Comparison of ENCODE assay signal across 8 cellular contexts in the genomic region with DNA sequence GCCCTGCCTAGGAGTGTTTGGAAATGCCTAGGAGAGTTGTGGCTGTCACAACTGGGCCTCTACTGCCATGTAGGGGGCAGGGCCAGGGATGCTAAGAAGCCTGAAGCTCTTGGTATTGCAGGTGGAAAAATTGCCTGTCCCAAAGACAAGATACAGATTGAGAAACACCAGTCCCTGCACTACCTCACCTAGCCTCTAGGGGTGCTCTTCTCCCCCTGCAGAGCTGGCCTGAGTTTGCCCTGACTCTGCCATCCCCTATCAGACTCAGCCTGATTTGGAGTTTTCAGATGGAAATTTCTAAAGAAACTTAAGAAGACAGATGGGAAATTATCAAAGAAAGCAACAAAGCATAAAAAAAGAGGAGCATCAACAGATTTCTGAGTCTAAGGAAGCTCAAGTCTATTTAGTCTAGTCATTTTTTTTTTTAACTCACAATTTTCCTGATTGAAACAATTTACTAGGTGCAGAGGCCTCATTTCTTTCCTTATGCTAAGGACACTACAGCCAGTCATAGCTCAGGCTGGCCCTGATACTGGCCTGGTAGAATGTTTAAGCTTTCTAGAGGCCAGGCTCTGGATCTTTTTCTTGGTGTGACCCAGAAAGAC.
DNase-seq lines count a peak whose midpoint lies in the region; ATAC-seq, FAIRE-seq and TF ChIP-seq lines count a peak whose summit lies in the region.

No MANE protein-coding gene starts in this region.

- H3K9me3 ChIP-seq in neuronal stem cell (replicated peaks in 1 of 2; ENCODE audit: control insufficient read depth in 2 of 2, insufficient read depth in 1 of 2, low read depth in 1 of 2, low read length in 2 of 2), result no peaks in the 10 kb centered on the region

- no peak overlapping the region for H3K23ac ChIP-seq in neuronal stem cell (ENCODE audit: low read depth, low read length, poor library complexity)

- H4K91ac ChIP-seq in neuronal stem cell (ENCODE audit: low read depth, low read length, poor library complexity), result no peak overlapping the region

- no peak overlapping the region for H2BK12ac ChIP-seq in neuronal stem cell (ENCODE audit: low read length)

- no peak for ATAC-seq in GM18517 (IDR thresholded peaks at IDR 0.05; ENCODE audit: unreplicated experiment)

- no peak for FAIRE-seq in urothelium cell line (lab: Jason Lieb, UNC)

- no peaks in the 10 kb centered on the region for H3K36me3 ChIP-seq in neuronal stem cell (replicated peaks in 1 of 2; ENCODE audit: control insufficient read depth in 2 of 2, insufficient read depth in 2 of 2, low read length in 2 of 2)

- no peaks in the 10 kb centered on the region for H3K27me3 ChIP-seq in neuronal stem cell (ENCODE audit: control insufficient read depth in 3 of 3, insufficient read depth in 3 of 3, low read depth in 1 of 3, low read length in 3 of 3)

- no peak overlapping the region for H4K8ac ChIP-seq in neuronal stem cell (ENCODE audit: low read depth, low read length)

- H2BK5ac ChIP-seq in neuronal stem cell (ENCODE audit: low read length), result no peak overlapping the region

- no peak overlapping the region for H3K18ac ChIP-seq in neuronal stem cell (ENCODE audit: low read length)

- TF ChIP-seq CTCF in fibroblast of mammary gland (conservative IDR thresholded peaks at IDR 0.05; ENCODE audit: control insufficient read depth, insufficient read depth, low read depth, low read length), result peak; percentile 96

- no peak overlapping the region for H2AFZ ChIP-seq in neuronal stem cell (ENCODE audit: low read length)

- H2BK120ac ChIP-seq in neuronal stem cell (ENCODE audit: low read depth, low read length), result no peak overlapping the region

- H3K4me2 ChIP-seq in neuronal stem cell (ENCODE audit: insufficient read depth, low read length, poor library complexity, severe bottlenecking), result no peak overlapping the region

- no peak overlapping the region for H3K4ac ChIP-seq in neuronal stem cell (ENCODE audit: low read length)

- peak; percentile 29 to 42 for DNase-seq in AML-193 (lab: John Stamatoyannopoulos, UW)
- DNase-seq in H4 (ENCODE audit: low spot score), result peak; percentile 26
- peak; percentile 25 for DNase-seq in NOMO-1 treated with DMSO at 0.1 percent for 48 hours (lab: John Stamatoyannopoulos, UW; ENCODE audit: unreplicated experiment)
- peak; percentile 64 for DNase-seq in activated CD8-positive, alpha-beta memory T cell treated with anti-CD3 and anti-CD28 coated beads, Interleukin-2, amount 50 U/mL, for 48 hours
- DNase-seq in fibroblast of mammary gland (ENCODE audit: low read depth), result peak; percentile 48
- peak; percentile 52 for DNase-seq in neuronal stem cell (ENCODE audit: low spot score)
- DNase-seq in urothelium cell line (ENCODE audit: low spot score), result peak; percentile 56

- no peak overlapping the region for H3K14ac ChIP-seq in neuronal stem cell (ENCODE audit: low read length)

- H2AK5ac ChIP-seq in neuronal stem cell (ENCODE audit: low read depth, low read length), result no peak overlapping the region

- no peaks in the 10 kb centered on the region for H3K79me1 ChIP-seq in neuronal stem cell (ENCODE audit: low read depth, low read length)

- H3K9ac ChIP-seq in neuronal stem cell (ENCODE audit: low read depth, low read length, poor library complexity), result peak overlapping the region; percentile 63

- peaks cover 0 to 3% of the 10 kb centered on the region in 2 donors for H3K4me1 ChIP-seq in neuronal stem cell (ENCODE audit: control insufficient read depth in 2 of 2, insufficient read depth in 1 of 2, low read depth in 1 of 2, low read length in 2 of 2)

- H3K27ac ChIP-seq in neuronal stem cell (replicated peaks; ENCODE audit: low read length), result no peak overlapping the region

- no peak overlapping the region for H2BK15ac ChIP-seq in neuronal stem cell (ENCODE audit: low read length)

- no peak overlapping the region for H3K4me3 ChIP-seq in fibroblast of mammary gland (ENCODE audit: control insufficient read depth, low read depth, low read length)
- no peak overlapping the region for H3K4me3 ChIP-seq in neuronal stem cell (ENCODE audit: low read length in 2 of 2)
